Comparison of ENCODE assay signal across 8 cellular contexts in genomic region chr7:123871998-123872867, GRCh38. TPM values are rescaled to one million over a fixed set of nuclear protein-coding genes. Genes with fewer than 3 reads are reported as not detected.
DNase-seq lines count a peak whose midpoint lies in the region; ATAC-seq and TF ChIP-seq lines count a peak whose summit lies in the region.

No MANE protein-coding gene starts in this region.

- TF ChIP-seq CTCF in BE2C (IDR thresholded peaks at IDR 0.05; ENCODE audit: low read depth, low read length) (peak; percentile 76), VCaP (conservative IDR thresholded peaks at IDR 0.05) (peak; percentile 85), osteocyte (IDR thresholded peaks at IDR 0.05) (peak; percentile 65)

- H3K36me3 Mint-ChIP-seq in osteocyte (ENCODE audit: unreplicated experiment): no peaks in the 10 kb centered on the region

- H3K27ac ChIP-seq in VCaP: no peak overlapping the region; the same call in 1 of the 2 replicates

- no peaks in the 10 kb centered on the region for H3K4me1 ChIP-seq in BE2C

- no peaks in the 10 kb centered on the region for H3K9me3 ChIP-seq in BE2C

- H3K9me3 Mint-ChIP-seq in osteocyte (ENCODE audit: unreplicated experiment): no peaks in the 10 kb centered on the region

- H3K36me3 ChIP-seq in BE2C: no peaks in the 10 kb centered on the region

- no peaks in the 10 kb centered on the region for H3K27me3 ChIP-seq in BE2C

- DNase-seq in BE2C (peak; percentile 62), NCI-H1417 treated with DMSO at 0.1 percent for 48 hours (lab: John Stamatoyannopoulos, UW) (peak; percentile 64), fibroblast of gingiva (ENCODE audit: low read depth) (peak; percentile 7), osteocyte (ENCODE audit: extremely low spot score, unreplicated experiment) (no peak), mesenteric fat pad (ENCODE audit: low spot score) (no peak)

- H3K27me3 Mint-ChIP-seq in osteocyte (ENCODE audit: unreplicated experiment): peaks cover 14% of the 10 kb centered on the region

- ATAC-seq in GM18517 (IDR thresholded peaks at IDR 0.05; ENCODE audit: unreplicated experiment) (peak; percentile 87), HG02884 (IDR thresholded peaks at IDR 0.05; ENCODE audit: unreplicated experiment) (peak; percentile 92)

- H3K4me3 Mint-ChIP-seq in osteocyte (ENCODE audit: unreplicated experiment): no peak overlapping the region

- H3K4me3 ChIP-seq in BE2C (ENCODE audit: low read depth, low read length): peak overlapping the region; percentile 2; the same call in 1 of the 2 replicates

- H3K27ac Mint-ChIP-seq in osteocyte (ENCODE audit: unreplicated experiment): no peak overlapping the region

- H3K4me1 Mint-ChIP-seq in osteocyte (ENCODE audit: unreplicated experiment): no peaks in the 10 kb centered on the region

RNA-seq across cellular contexts. Expression of gene HYAL4, which starts 27.3 kb away (rescaled TPM):
- polyA plus RNA-seq in BE2C (2012; ENCODE audit: insufficient read depth, insufficient read length, low read depth): not detected
- total RNA-seq in osteocyte: not detected in 2 replicates
- not detected for total RNA-seq in mesenteric fat pad

RNA-seq across cellular contexts. Expression of gene SPAM1, which starts 52.8 kb away (rescaled TPM):
- polyA plus RNA-seq in BE2C (2012; ENCODE audit: insufficient read depth, insufficient read length, low read depth): not detected
- total RNA-seq in osteocyte (not detected in 2 replicates), mesenteric fat pad (not detected)

Comparison
In these comparisons a context has a peak if more than half of its experiments do, and no peak if none do; other contexts are left out.
1. DNase-seq: peak in BE2C (single experiment), NCI-H1417 treated with DMSO at 0.1 percent for 48 hours (single experiment) and fibroblast of gingiva (single experiment); none in osteocyte (single experiment) and mesenteric fat pad (single experiment).
2. Peak in every context shown above with its lines, with median percentiles within 50 percentile points of each other: CTCF ChIP-seq.